Comparison of ENCODE assay signal across 17 cellular contexts in genomic region chr3:44883213-44883955, GRCh38. TPM values are rescaled to one million over a fixed set of nuclear protein-coding genes. Genes with fewer than 3 reads are reported as not detected.
DNase-seq lines count a peak whose midpoint lies in the region; ATAC-seq and TF ChIP-seq lines count a peak whose summit lies in the region.
"Had no signal": no experiment of that assay in that cellular context is flagged by ENCODE, and none has a peak within 500 bp of the region (broad histone marks: within the 10 kb centered on the region; RNA-seq: fewer than 3 reads in every experiment).

No MANE protein-coding gene starts in this region.

- H3K9me3 Mint-ChIP-seq in activated CD8-positive, alpha-beta T cell treated with anti-CD3 and anti-CD28 coated beads, Interleukin-2, amount 10 ng/mL, durations not matched to agents 7 days and 5 days (ENCODE audit: insufficient read depth): no peaks in the 10 kb centered on the region
- H3K9me3 Mint-ChIP-seq: activated CD4-positive, alpha-beta T cell treated with anti-CD3 and anti-CD28 coated beads, Interleukin-2, amount 10 ng/mL, durations not matched to agents 24 days and 14 days; stimulated activated memory B cell treated with anti-CD40 and anti-IgM and Interleukin-4, amounts not matched to agents 10 μg/mL and 1 μg/mL and 100 μg/mL, for 72 hours had no signal

- H3K4me1 Mint-ChIP-seq in activated CD8-positive, alpha-beta T cell treated with anti-CD3 and anti-CD28 coated beads, Interleukin-2, amount 10 ng/mL, durations not matched to agents 7 days and 5 days (ENCODE audit: low read depth): no peaks in the 10 kb centered on the region
- H3K4me1 Mint-ChIP-seq: activated CD4-positive, alpha-beta T cell treated with anti-CD3 and anti-CD28 coated beads, Interleukin-2, amount 10 ng/mL, durations not matched to agents 24 days and 14 days; stimulated activated memory B cell treated with anti-CD40 and anti-IgM and Interleukin-4, amounts not matched to agents 10 μg/mL and 1 μg/mL and 100 μg/mL, for 72 hours had no signal

- H2AFZ ChIP-seq in SK-N-SH (ENCODE audit: low read depth): peak overlapping the region; percentile 86

- peak overlapping the region; percentile 63; the same call in 1 of the 2 replicates for H3K4me2 ChIP-seq in SK-N-SH
- H3K4me2 ChIP-seq: KMS-11 had no signal

- CTCF ChIA-PET in SK-N-SH (lab: Yijun Ruan, JAX): no interaction called here
- CTCF ChIA-PET in activated CD8-positive, alpha-beta T cell treated with anti-CD3 and anti-CD28 coated beads, Interleukin-2, amount 10 ng/mL, durations not matched to agents 7 days and 5 days (lab: Charles Lee): interaction anchor here (1.7 kb wide), 1 partner anchor 11 kb away, joined by 6 read pairs; no protein-coding TSS in a partner anchor

- DNase-seq in SK-N-SH (no peak), RWPE2 (ENCODE audit: low spot score) (no peak), epithelial cell of prostate (ENCODE audit: low read depth, low spot score) (peak; percentile 65), suprapubic skin (ENCODE audit: low spot score in 2 of 2) (no peak), GM13976 (ENCODE audit: low spot score) (no peak), GM19240 (ENCODE audit: insufficient read length, low spot score) (no peak)
- no peak for DNase-seq in activated CD8-positive, alpha-beta T cell treated with anti-CD3 and anti-CD28 coated beads, Interleukin-2, amount 10 ng/mL, durations not matched to agents 7 days and 5 days
- DNase-seq: activated CD4-positive, alpha-beta T cell treated with anti-CD3 and anti-CD28 coated beads, Interleukin-2, amount 10 ng/mL, durations not matched to agents 24 days and 14 days; activated T-cell treated with anti-CD3 and anti-CD28 coated beads, Interleukin-2, amount 50 U/mL, for 1 hour; NCI-H1694; NCI-H524 had no signal

- H3K36me3 Mint-ChIP-seq in activated CD8-positive, alpha-beta T cell treated with anti-CD3 and anti-CD28 coated beads, Interleukin-2, amount 10 ng/mL, durations not matched to agents 7 days and 5 days (ENCODE audit: low read depth): no peaks in the 10 kb centered on the region
- H3K36me3 Mint-ChIP-seq: stimulated activated memory B cell treated with anti-CD40 and anti-IgM and Interleukin-4, amounts not matched to agents 10 μg/mL and 1 μg/mL and 100 μg/mL, for 72 hours had no signal

- H3K27me3 Mint-ChIP-seq in activated CD8-positive, alpha-beta T cell treated with anti-CD3 and anti-CD28 coated beads, Interleukin-2, amount 10 ng/mL, durations not matched to agents 7 days and 5 days (ENCODE audit: low read depth): peaks cover 9% of the 10 kb centered on the region

- H3K79me2 ChIP-seq in SK-N-SH (ENCODE audit: insufficient read depth): no peaks in the 10 kb centered on the region

- no peaks in the 10 kb centered on the region for H3K9me2 ChIP-seq in SK-N-SH

- in situ Hi-C loops in GM13976 (cut with MboI; ENCODE audit: low sequenced_read_pairs, unreplicated experiment): no loop called here

- H3K4me1 ChIP-seq in SK-N-SH (ENCODE audit: control insufficient read depth in 1 of 2, insufficient read depth in 2 of 2, low read depth in 1 of 2, low read length in 1 of 2): peaks cover 6 to 21% of the 10 kb centered on the region in 2 experiments; a peak in 3 of 4 replicates
- peaks cover 42% of the 10 kb centered on the region for H3K4me1 ChIP-seq in RWPE2 (ENCODE audit: insufficient read depth, poor library complexity, severe bottlenecking)
- H3K4me1 ChIP-seq in suprapubic skin: peaks cover 25% of the 10 kb centered on the region

- 94% methylated on average over 5 of the region's 5 CpGs for WGBS in SK-N-SH (ENCODE audit: low lambda C conversion rate)
- 84% methylated on average over 3 of the region's 5 CpGs for WGBS in suprapubic skin

- ATAC-seq in SK-N-SH treated with all-trans-retinoic acid at 6 μM for 48 hours: no peak
- ATAC-seq in RWPE2 (ENCODE audit: low read depth): no peak; the same call in 2 of the 3 replicates
- no peak for ATAC-seq in activated CD8-positive, alpha-beta T cell treated with anti-CD3 and anti-CD28 coated beads, Interleukin-2, amount 10 ng/mL, durations not matched to agents 7 days and 5 days
- ATAC-seq: stimulated activated memory B cell treated with anti-CD40 and anti-IgM and Interleukin-4, amounts not matched to agents 10 μg/mL and 1 μg/mL and 100 μg/mL, for 72 hours had no signal

- no peak for TF ChIP-seq CTCF in SK-N-SH (IDR thresholded peaks at IDR 0.05)
- TF ChIP-seq CTCF in RWPE2 (IDR thresholded peaks at IDR 0.05; ENCODE audit: poor library complexity, severe bottlenecking): no peak
- no peak for TF ChIP-seq CTCF in suprapubic skin (IDR thresholded peaks at IDR 0.05)
- TF ChIP-seq CTCF in GM13976 (IDR thresholded peaks at IDR 0.05; ENCODE audit: borderline replicate concordance, control extremely low read depth, extremely low read depth, insufficient read depth, missing control alignments): no peak

- TF ChIP-seq EP300 in SK-N-SH (IDR thresholded peaks at IDR 0.05; ENCODE audit: borderline replicate concordance in 1 of 2, low read depth in 1 of 2, low read length in 1 of 2) (no peak), suprapubic skin (IDR thresholded peaks at IDR 0.05) (no peak)

- no peak for TF ChIP-seq POLR2A in suprapubic skin (IDR thresholded peaks at IDR 0.05)

- H3K27me3 ChIP-seq in SK-N-SH (ENCODE audit: insufficient read depth): no peaks in the 10 kb centered on the region
- no peaks in the 10 kb centered on the region for H3K27me3 ChIP-seq in RWPE2 (ENCODE audit: insufficient read depth, poor library complexity, severe bottlenecking)
- no peaks in the 10 kb centered on the region for H3K27me3 ChIP-seq in suprapubic skin

- H3K36me3 ChIP-seq in SK-N-SH (replicated peaks in 1 of 2; ENCODE audit: control insufficient read depth in 1 of 2, insufficient read depth in 2 of 2, low read length in 1 of 2): no peaks in the 10 kb centered on the region
- H3K36me3 ChIP-seq in RWPE2 (ENCODE audit: low read depth): no peaks in the 10 kb centered on the region
- H3K36me3 ChIP-seq in suprapubic skin: no peaks in the 10 kb centered on the region

- H3K4me3 Mint-ChIP-seq in activated CD8-positive, alpha-beta T cell treated with anti-CD3 and anti-CD28 coated beads, Interleukin-2, amount 10 ng/mL, durations not matched to agents 7 days and 5 days: no peak overlapping the region
- H3K4me3 Mint-ChIP-seq: activated CD4-positive, alpha-beta T cell treated with anti-CD3 and anti-CD28 coated beads, Interleukin-2, amount 10 ng/mL, durations not matched to agents 24 days and 14 days; stimulated activated memory B cell treated with anti-CD40 and anti-IgM and Interleukin-4, amounts not matched to agents 10 μg/mL and 1 μg/mL and 100 μg/mL, for 72 hours had no signal

- H3K4me3 ChIP-seq in SK-N-SH (ENCODE audit: low read depth in 2 of 2, low read length in 1 of 2) (no peak overlapping the region), RWPE2 (ENCODE audit: severe bottlenecking) (no peak overlapping the region), suprapubic skin (no peak overlapping the region)
- H3K4me3 ChIP-seq: lung had no signal

- H3K9me3 ChIP-seq in SK-N-SH (no peaks in the 10 kb centered on the region), RWPE2 (ENCODE audit: severe bottlenecking) (no peaks in the 10 kb centered on the region), suprapubic skin (no peaks in the 10 kb centered on the region)

- H3K27ac ChIP-seq in SK-N-SH (ENCODE audit: low read depth in 2 of 2, low read length in 1 of 2) (peak overlapping the region in 1 of 2 experiments; percentile 93), RWPE2 (ENCODE audit: poor library complexity, severe bottlenecking) (peak overlapping the region; percentile 100), epithelial cell of prostate (peak overlapping the region; percentile 95), suprapubic skin (peak overlapping the region; percentile 71)
- H3K27ac ChIP-seq: KMS-11 had no signal

- no peak overlapping the region for H3K27ac Mint-ChIP-seq in activated CD8-positive, alpha-beta T cell treated with anti-CD3 and anti-CD28 coated beads, Interleukin-2, amount 10 ng/mL, durations not matched to agents 7 days and 5 days
- H3K27ac Mint-ChIP-seq: activated CD4-positive, alpha-beta T cell treated with anti-CD3 and anti-CD28 coated beads, Interleukin-2, amount 10 ng/mL, durations not matched to agents 24 days and 14 days; stimulated activated memory B cell treated with anti-CD40 and anti-IgM and Interleukin-4, amounts not matched to agents 10 μg/mL and 1 μg/mL and 100 μg/mL, for 72 hours had no signal

- TF ChIP-seq RAD21 in SK-N-SH (IDR thresholded peaks at IDR 0.05; ENCODE audit: low read length): no peak

- H4K20me1 ChIP-seq in SK-N-SH (ENCODE audit: insufficient read depth): no peaks in the 10 kb centered on the region

- H3K9ac ChIP-seq in SK-N-SH: peak overlapping the region; percentile 53; the same call in 1 of the 2 replicates
- H3K9ac ChIP-seq: KMS-11 had no signal

- POLR2A ChIA-PET in SK-N-SH (lab: Yijun Ruan, JAX): no interaction called here
- POLR2A ChIA-PET in activated CD8-positive, alpha-beta T cell treated with anti-CD3 and anti-CD28 coated beads, Interleukin-2, amount 10 ng/mL, durations not matched to agents 7 days and 5 days (lab: Charles Lee): no interaction called here

- peaks cover 10% of the 10 kb centered on the region for H3F3A ChIP-seq in SK-N-SH (replicated peaks; ENCODE audit: insufficient read depth)

TF ChIP-seq in SK-N-SH, 30 proteins besides CTCF, POLR2A, EP300 and RAD21 (continues in another document):
- no peak for TF ChIP-seq MXI1 (IDR thresholded peaks at IDR 0.05; ENCODE audit: low read depth, low read length)
- no peak for TF ChIP-seq JUND (IDR thresholded peaks at IDR 0.05)
- TF ChIP-seq MAX (IDR thresholded peaks at IDR 0.05; ENCODE audit: low read depth): no peak

TF ChIP-seq in SK-N-SH treated with all-trans-retinoic acid at 6 μM for 48 hours, 23 proteins besides CTCF, POLR2A, EP300 and RAD21:
- TF ChIP-seq ESRRG (CRISPR knock-in tag; IDR thresholded peaks at IDR 0.05) (no peak), ZC3H10 (CRISPR knock-in tag; IDR thresholded peaks at IDR 0.05) (no peak)

RNA-seq across cellular contexts. Expression of gene TGM4, which starts 9.0 kb away (rescaled TPM):
- 0.12 and 0.13 TPM in 2 replicates for polyA plus RNA-seq in SK-N-SH (2012; rRNA removed)
- polyA plus RNA-seq in SK-N-SH (2012; cell fraction: cytosol; rRNA removed): 0.06 and 0.18 TPM in 2 replicates
- polyA plus RNA-seq in SK-N-SH (2012; cell fraction: nucleus; rRNA removed): 0.22 and 0.27 TPM in 2 replicates
- under 1 TPM in 2 of 4 donors, not detected in 2; 0.30 to 0.56 TPM for total RNA-seq in suprapubic skin
- total RNA-seq in activated CD8-positive, alpha-beta T cell treated with anti-CD3 and anti-CD28 coated beads, Interleukin-2, amount 10 ng/mL, durations not matched to agents 7 days and 5 days: not detected
- total RNA-seq: activated CD4-positive, alpha-beta T cell treated with anti-CD3 and anti-CD28 coated beads, Interleukin-2, amount 10 ng/mL, durations not matched to agents 24 days and 14 days; lung; sciatic nerve; T-helper 2 cell treated with Interferon-gamma antibody and Interleukin-4, amounts not matched to agents 100 ng/mL and 5 ng/mL, for 36 hours had no signal

RNA-seq across cellular contexts. Expression of gene TMEM42, which starts 21.7 kb away (rescaled TPM):
- polyA plus RNA-seq in SK-N-SH (2012; rRNA removed): 32.8 and 42.4 TPM in 2 replicates
- 27.6 and 31.8 TPM in 2 replicates for polyA plus RNA-seq in SK-N-SH (2012; cell fraction: cytosol; rRNA removed)
- 46.9 and 61.1 TPM in 2 replicates for polyA plus RNA-seq in SK-N-SH (2012; cell fraction: nucleus; rRNA removed)
- 10 to 100 TPM; 15.9 to 27.2 (median 20.8) TPM for total RNA-seq in suprapubic skin
- 1 to 10 TPM; 8.4 TPM for total RNA-seq in activated CD8-positive, alpha-beta T cell treated with anti-CD3 and anti-CD28 coated beads, Interleukin-2, amount 10 ng/mL, durations not matched to agents 7 days and 5 days
